29 cellular contexts compared by ENCODE assay signal in the genomic region with DNA sequence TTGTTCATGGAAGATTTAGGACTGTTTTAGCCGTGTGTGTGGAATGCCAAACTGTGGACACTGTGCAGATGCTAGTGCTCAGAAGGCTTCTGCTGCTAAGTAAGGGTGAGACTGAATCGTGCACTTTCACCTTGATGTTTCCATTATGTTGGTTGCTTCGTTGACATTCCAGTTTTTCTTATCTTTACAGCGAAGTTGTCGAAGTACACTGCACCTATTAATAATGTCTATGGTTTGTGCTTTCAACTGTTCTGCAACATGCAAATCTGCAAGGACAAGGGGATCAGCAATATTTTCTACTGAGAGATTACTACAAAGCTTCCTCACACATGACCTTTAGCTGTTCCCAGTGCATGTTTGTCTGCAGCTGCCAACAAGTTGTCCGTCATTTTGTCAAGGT.
"Had no signal": no experiment of that assay in that cellular context is flagged by ENCODE, and none has a peak within 500 bp of the region (broad histone marks: within the 10 kb centered on the region; RNA-seq: fewer than 3 reads in every experiment).

No MANE protein-coding gene starts in this region.

- H3K4me3 ChIP-seq: body of pancreas, colonic mucosa had no signal

- H3K27ac Mint-ChIP-seq: activated CD4-positive, alpha-beta memory T cell treated with anti-CD3 and anti-CD28 coated beads, Interleukin-2, amount 10 ng/mL, durations not matched to agents 7 days and 5 days; activated CD4-positive, alpha-beta T cell treated with anti-CD3 and anti-CD28 coated beads, Interleukin-2, amount 10 ng/mL, durations not matched to agents 7 days and 5 days; activated naive CD8-positive, alpha-beta T cell; activated T-cell treated with anti-CD3 and anti-CD28 coated beads, Interleukin-2, amount 50 U/mL, for 24 hours; activated T-cell treated with anti-CD3 and anti-CD28 coated beads, Interleukin-2, amount 50 U/mL, for 72 hours had no signal

- H3K27me3 ChIP-seq: body of pancreas, colonic mucosa had no signal

- H3K36me3 ChIP-seq: colonic mucosa had no signal

- FAIRE-seq: endometrium, endothelial cell of umbilical vein, frontal cortex had no signal

- H3K4me1 Mint-ChIP-seq: activated CD4-positive, alpha-beta memory T cell treated with anti-CD3 and anti-CD28 coated beads, Interleukin-2, amount 10 ng/mL, durations not matched to agents 7 days and 5 days; activated CD4-positive, alpha-beta T cell treated with anti-CD3 and anti-CD28 coated beads, Interleukin-2, amount 10 ng/mL, durations not matched to agents 7 days and 5 days had no signal

- DNase-seq: activated CD4-positive, alpha-beta memory T cell treated with anti-CD3 and anti-CD28 coated beads, Interleukin-2, amount 10 ng/mL, durations not matched to agents 7 days and 5 days; activated CD4-positive, alpha-beta T cell treated with anti-CD3 and anti-CD28 coated beads for 4 hours; activated CD4-positive, alpha-beta T cell treated with anti-CD3 and anti-CD28 coated beads, Interleukin-2, amount 10 ng/mL, durations not matched to agents 7 days and 5 days; activated CD4-positive, alpha-beta T cell treated with anti-CD3 and anti-CD28 coated beads, Interleukin-2, amount 50 U/mL, for 4 hours; activated CD4-positive, CD25-positive, alpha-beta regulatory T cell; activated CD4-positive, CD25-positive, alpha-beta regulatory T cell treated with anti-CD3 and anti-CD28 coated beads, Interleukin-2, amount 50 U/mL, for 72 hours; activated CD8-positive, alpha-beta memory T cell treated with anti-CD3 and anti-CD28 coated beads, Interleukin-2, amount 50 U/mL, for 48 hours; activated gamma-delta T cell; activated naive CD4-positive, alpha-beta T cell; activated naive CD4-positive, alpha-beta T cell treated with anti-CD3 and anti-CD28 coated beads, Interleukin-2, amount 50 U/mL, for 16 hours; activated T-cell treated with anti-CD3 and anti-CD28 coated beads for 4 hours; activated T-cell treated with anti-CD3 and anti-CD28 coated beads, Interleukin-2, amount 50 U/mL, for 24 hours; activated T-cell treated with anti-CD3 and anti-CD28 coated beads, Interleukin-2, amount 50 U/mL, for 72 hours; amygdala; aorta; central memory CD4-positive, alpha-beta T cell; cerebellar nuclear complex; colonic mucosa; effector CD8-positive, alpha-beta T cell; foreskin fibroblast; head of caudate nucleus; T-helper 2 cell had no signal

- H3K4me3 Mint-ChIP-seq: activated CD4-positive, alpha-beta memory T cell treated with anti-CD3 and anti-CD28 coated beads, Interleukin-2, amount 10 ng/mL, durations not matched to agents 7 days and 5 days; activated CD4-positive, alpha-beta T cell treated with anti-CD3 and anti-CD28 coated beads, Interleukin-2, amount 10 ng/mL, durations not matched to agents 7 days and 5 days; activated naive CD8-positive, alpha-beta T cell; activated T-cell treated with anti-CD3 and anti-CD28 coated beads, Interleukin-2, amount 50 U/mL, for 24 hours; activated T-cell treated with anti-CD3 and anti-CD28 coated beads, Interleukin-2, amount 50 U/mL, for 72 hours had no signal

- ATAC-seq: activated T-cell treated with anti-CD3 and anti-CD28 coated beads, Interleukin-2, amount 50 U/mL, for 72 hours; body of pancreas; esophagus mucosa had no signal

- H3K27ac ChIP-seq: colonic mucosa, epithelial cell of prostate had no signal

- H3K4me1 ChIP-seq: colonic mucosa had no signal

- H3K9me3 ChIP-seq: body of pancreas, colonic mucosa had no signal

- H3K36me3 Mint-ChIP-seq: activated naive CD8-positive, alpha-beta T cell had no signal

- H3K9me3 Mint-ChIP-seq: activated CD4-positive, alpha-beta memory T cell treated with anti-CD3 and anti-CD28 coated beads, Interleukin-2, amount 10 ng/mL, durations not matched to agents 7 days and 5 days; activated CD4-positive, alpha-beta T cell treated with anti-CD3 and anti-CD28 coated beads, Interleukin-2, amount 10 ng/mL, durations not matched to agents 7 days and 5 days; activated T-cell treated with anti-CD3 and anti-CD28 coated beads, Interleukin-2, amount 50 U/mL, for 24 hours; activated T-cell treated with anti-CD3 and anti-CD28 coated beads, Interleukin-2, amount 50 U/mL, for 72 hours had no signal

- H3K27me3 Mint-ChIP-seq: activated CD4-positive, alpha-beta memory T cell treated with anti-CD3 and anti-CD28 coated beads, Interleukin-2, amount 10 ng/mL, durations not matched to agents 7 days and 5 days; activated CD4-positive, alpha-beta T cell treated with anti-CD3 and anti-CD28 coated beads, Interleukin-2, amount 10 ng/mL, durations not matched to agents 7 days and 5 days; activated T-cell treated with anti-CD3 and anti-CD28 coated beads, Interleukin-2, amount 50 U/mL, for 24 hours had no signal
